29 cellular contexts compared by ENCODE assay signal in the genomic region with DNA sequence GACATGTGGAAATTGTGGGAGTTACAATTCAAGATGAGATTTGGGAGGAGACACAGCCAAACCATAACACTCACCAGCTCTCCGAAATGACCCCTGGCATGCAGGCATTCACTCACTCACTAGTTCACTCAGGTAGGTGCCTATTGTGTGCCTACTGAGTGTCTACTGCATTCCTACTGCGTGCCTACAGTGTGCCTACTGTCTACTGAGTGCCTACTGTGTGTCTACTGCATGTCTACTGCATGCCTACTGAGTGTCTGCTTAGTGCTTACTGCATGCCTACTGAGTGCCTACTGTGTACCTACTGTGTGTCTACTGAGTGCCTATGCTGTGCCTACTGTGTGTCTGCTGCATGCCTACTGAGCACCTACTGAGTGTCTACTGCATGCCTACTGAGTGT.
"Had no signal": no experiment of that assay in that cellular context is flagged by ENCODE, and none has a peak within 500 bp of the region (broad histone marks: within the 10 kb centered on the region; RNA-seq: fewer than 3 reads in every experiment).

No MANE protein-coding gene starts in this region.

- ATAC-seq: activated CD4-positive, alpha-beta T cell treated with anti-CD3 and anti-CD28 coated beads for 36 hours; activated CD8-positive, alpha-beta memory T cell treated with anti-CD3 and anti-CD28 coated beads, Interleukin-2, amount 10 ng/mL, durations not matched to agents 7 days and 5 days; activated CD8-positive, alpha-beta T cell treated with anti-CD3 and anti-CD28 coated beads, Interleukin-2, amount 10 ng/mL, durations not matched to agents 7 days and 5 days; activated naive CD4-positive, alpha-beta T cell treated with anti-CD3 and anti-CD28 coated beads, Interleukin-2, amount 50 U/mL, for 72 hours; activated T-cell treated with anti-CD3 and anti-CD28 coated beads, Interleukin-2, amount 50 U/mL, for 72 hours had no signal

- FAIRE-seq: endometrium, endothelial cell of umbilical vein, frontal cortex had no signal

- H3K36me3 ChIP-seq: ascending aorta, breast epithelium, cardiac muscle cell, colonic mucosa, esophagus squamous epithelium had no signal

- DNase-seq: activated CD4-positive, alpha-beta memory T cell treated with anti-CD3 and anti-CD28 coated beads for 36 hours; activated CD4-positive, alpha-beta T cell treated with anti-CD3 and anti-CD28 coated beads for 36 hours; activated CD4-positive, alpha-beta T cell treated with anti-CD3 and anti-CD28 coated beads, Interleukin-2, amount 10 ng/mL, durations not matched to agents 24 days and 14 days; activated CD4-positive, CD25-positive, alpha-beta regulatory T cell; activated CD4-positive, CD25-positive, alpha-beta regulatory T cell treated with anti-CD3 and anti-CD28 coated beads, Interleukin-2, amount 50 U/mL, for 72 hours; activated CD8-positive, alpha-beta memory T cell treated with anti-CD3 and anti-CD28 coated beads, Interleukin-2, amount 10 ng/mL, durations not matched to agents 7 days and 5 days; activated CD8-positive, alpha-beta memory T cell treated with anti-CD3 and anti-CD28 coated beads, Interleukin-2, amount 50 U/mL, for 4 hours; activated CD8-positive, alpha-beta T cell treated with anti-CD3 and anti-CD28 coated beads, Interleukin-2, amount 10 ng/mL, durations not matched to agents 7 days and 5 days; activated gamma-delta T cell; activated naive CD4-positive, alpha-beta T cell; activated naive CD4-positive, alpha-beta T cell treated with anti-CD3 and anti-CD28 coated beads, Interleukin-2, amount 10 ng/mL, durations not matched to agents 7 days and 5 days; activated naive CD8-positive, alpha-beta T cell treated with anti-CD3 and anti-CD28 coated beads, Interleukin-2, amount 10 ng/mL, durations not matched to agents 7 days and 5 days; activated T-cell treated with anti-CD3 and anti-CD28 coated beads, Interleukin-2, amount 50 U/mL, for 24 hours; activated T-cell treated with anti-CD3 and anti-CD28 coated beads, Interleukin-2, amount 50 U/mL, for 72 hours; central memory CD4-positive, alpha-beta T cell; cerebellar nuclear complex; colonic mucosa; effector CD8-positive, alpha-beta T cell; esophagus squamous epithelium; head of caudate nucleus; T-helper 2 cell had no signal

- H3K9me3 ChIP-seq: ascending aorta, breast epithelium, colonic mucosa, esophagus squamous epithelium had no signal

- H3K4me1 ChIP-seq: ascending aorta, breast epithelium, colonic mucosa had no signal

- H3K27ac ChIP-seq: ascending aorta, breast epithelium, cardiac muscle cell, colonic mucosa, epithelial cell of prostate, esophagus squamous epithelium had no signal

- H3K4me3 ChIP-seq: ascending aorta, breast epithelium, cardiac muscle cell, colonic mucosa, esophagus squamous epithelium had no signal

- H3K27me3 ChIP-seq: ascending aorta, breast epithelium, colonic mucosa, esophagus squamous epithelium had no signal
